In genomic region chr13:30143671-30144400, GRCh38 we compare ENCODE assay signal across 8 cellular contexts.
A peak's percentile ranks its signal among the peaks of the same experiment; 100 is the strongest.
DNase-seq lines count a peak whose midpoint lies in the region; ATAC-seq and TF ChIP-seq lines count a peak whose summit lies in the region.

No MANE protein-coding gene starts in this region.

- intact Hi-C loops in natural killer cell (cut with micrococcal nuclease) = no loop called here

- H3K9ac ChIP-seq in BLaER1 treated with 17β-estradiol and CSF1 and Interleukin-3, amounts not matched to agents 10 nM and 100 nM = no peak overlapping the region; a peak in 1 of 22 replicates

- no peaks in the 10 kb centered on the region for H3K27me3 Mint-ChIP-seq in natural killer cell (ENCODE audit: low read depth in 2 of 2)

- H3K36me3 ChIP-seq in BLaER1 treated with 17β-estradiol and CSF1 and Interleukin-3, amounts not matched to agents 10 nM and 100 nM = no peaks in the 10 kb centered on the region
- H3K36me3 ChIP-seq in brain microvascular endothelial cell (replicated peaks) = no peaks in the 10 kb centered on the region

- H3K4me1 ChIP-seq in BLaER1 treated with 17β-estradiol and CSF1 and Interleukin-3, amounts not matched to agents 10 nM and 100 nM = peaks cover 34 to 80% (median 72%) of the 10 kb centered on the region in 10 experiments

- peak overlapping the region; percentile 60 to 65 for H3K27ac Mint-ChIP-seq in natural killer cell

- H3K36me3 Mint-ChIP-seq in natural killer cell = peaks cover 8% of the 10 kb centered on the region

- TF ChIP-seq CTCF in brain microvascular endothelial cell (IDR thresholded peaks at IDR 0.05; ENCODE audit: low read depth, low read length, missing control alignments) (no peak), natural killer cell (IDR thresholded peaks at IDR 0.05) (no peak)

- peaks cover 7 to 20% (median 12%) of the 10 kb centered on the region in 11 experiments for H3K9me3 ChIP-seq in BLaER1 treated with 17β-estradiol and CSF1 and Interleukin-3, amounts not matched to agents 10 nM and 100 nM (replicated peaks in 1 of 11)

- peak overlapping the region in 1 of 11 experiments; percentile 43; a peak in 2 of 22 replicates for H3K27ac ChIP-seq in BLaER1 treated with 17β-estradiol and CSF1 and Interleukin-3, amounts not matched to agents 10 nM and 100 nM
- H3K27ac ChIP-seq in brain microvascular endothelial cell = peak overlapping the region; percentile 81

- peak; percentile 65 for DNase-seq in LHCN-M2 (ENCODE audit: low read depth)
- peak; percentile 43 for DNase-seq in brain microvascular endothelial cell
- no peak for DNase-seq in natural killer cell
- no peak for DNase-seq in NCI-H187 (lab: John Stamatoyannopoulos, UW)
- no peak for DNase-seq in NCI-H128 (lab: John Stamatoyannopoulos, UW; ENCODE audit: unreplicated experiment)

- peaks cover 0 to 6% (median 0%) of the 10 kb centered on the region in 11 experiments; a peak in 2 of 22 replicates for H3K27me3 ChIP-seq in BLaER1 treated with 17β-estradiol and CSF1 and Interleukin-3, amounts not matched to agents 10 nM and 100 nM
- no peaks in the 10 kb centered on the region for H3K27me3 ChIP-seq in brain microvascular endothelial cell (replicated peaks)

- H3K4me2 ChIP-seq in BLaER1 treated with 17β-estradiol and CSF1 and Interleukin-3, amounts not matched to agents 10 nM and 100 nM = peak overlapping the region in 8 of 11 experiments; percentile 41 to 92 (median 73); a peak in 16 of 22 replicates

- no peaks in the 10 kb centered on the region for H3K9me3 Mint-ChIP-seq in natural killer cell

- in situ Hi-C loops in brain microvascular endothelial cell (cut with HindIII; ENCODE audit: low pct_ligation_motif_present, low sequenced_read_pairs) = no loop called here

- H4K20me1 ChIP-seq in BLaER1 treated with 17β-estradiol and CSF1 and Interleukin-3, amounts not matched to agents 10 nM and 100 nM = no peaks in the 10 kb centered on the region

- H3K4me3 Mint-ChIP-seq in natural killer cell = no peak overlapping the region

- H3K4me1 Mint-ChIP-seq in natural killer cell = peaks cover 74 to 77% of the 10 kb centered on the region in 2 donors

- H3K4me3 ChIP-seq in BLaER1 treated with 17β-estradiol and CSF1 and Interleukin-3, amounts not matched to agents 10 nM and 100 nM = no peak overlapping the region
- no peak overlapping the region for H3K4me3 ChIP-seq in brain microvascular endothelial cell (ENCODE audit: low read depth, low read length)

- ATAC-seq in natural killer cell (no peak), GM18868 (IDR thresholded peaks at IDR 0.05; ENCODE audit: unreplicated experiment) (no peak), GM21529 (IDR thresholded peaks at IDR 0.05; ENCODE audit: unreplicated experiment) (no peak)

Comparison
In these comparisons a context has a peak if more than half of its experiments do, and no peak if none do; other contexts are left out.
1. DNase-seq: peak in LHCN-M2 (single experiment) and brain microvascular endothelial cell (single experiment); none in natural killer cell (single experiment), NCI-H187 (0 of 2) and NCI-H128 (single experiment).